1 cellular context compared by ENCODE assay signal in the genomic region with DNA sequence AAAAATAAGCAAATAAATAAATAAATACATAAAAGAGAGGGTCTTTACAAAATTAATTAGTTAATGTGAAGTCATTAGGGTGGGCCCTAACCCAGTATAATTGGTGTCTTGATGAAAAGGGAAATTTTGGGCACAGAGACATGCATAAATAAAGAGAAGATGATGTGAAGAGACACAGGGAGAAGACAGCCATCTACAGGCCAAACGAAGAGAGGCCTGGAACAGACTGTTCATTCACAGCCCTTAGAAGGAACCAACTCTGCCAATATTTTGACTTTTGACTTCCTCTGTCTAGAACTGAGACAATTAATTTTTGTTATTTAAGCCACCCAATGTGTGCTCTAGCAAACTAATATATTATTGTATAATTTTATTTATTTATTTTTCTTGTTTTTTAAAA.
TF ChIP-seq lines count a peak whose summit lies in the region.

No MANE protein-coding gene starts in this region.

TF ChIP-seq in H1, 55 proteins besides CTCF, POLR2A, EP300 and RAD21:
- TF ChIP-seq BACH1 (IDR thresholded peaks at IDR 0.05; ENCODE audit: low read length) (no peak), CHD1 (IDR thresholded peaks at IDR 0.05; ENCODE audit: low read depth, low read length) (no peak), GTF2F1 (IDR thresholded peaks at IDR 0.05; ENCODE audit: borderline replicate concordance, low read depth, low read length) (no peak), CHD7 (IDR thresholded peaks at IDR 0.05; ENCODE audit: insufficient replicate concordance, low read length) (no peak), MAX (IDR thresholded peaks at IDR 0.05) (no peak), TCF12 (IDR thresholded peaks at IDR 0.05; ENCODE audit: low read depth, low read length) (no peak), EGR1 (IDR thresholded peaks at IDR 0.05; ENCODE audit: borderline replicate concordance, low read depth, low read length) (no peak), RXRA (IDR thresholded peaks at IDR 0.05; ENCODE audit: insufficient read depth, low read depth, low read length) (no peak), SAP30 (IDR thresholded peaks at IDR 0.05; ENCODE audit: insufficient read depth, insufficient replicate concordance, low read length) (no peak), SRF (IDR thresholded peaks at IDR 0.05; ENCODE audit: low read depth, low read length) (no peak), CREB1 (IDR thresholded peaks at IDR 0.05) (no peak), EZH2 (IDR thresholded peaks at IDR 0.05; ENCODE audit: low read depth, low read length, severe bottlenecking) (no peak)
TF ChIP-seq in H1: peak in this region for 0.
